ENCODE assay signal across 12 cellular contexts in genomic region chr6:152634773-152635172, GRCh38. TPM values are rescaled to one million over a fixed set of nuclear protein-coding genes. Genes with fewer than 3 reads are reported as not detected.
A peak's percentile ranks its signal among the peaks of the same experiment; 100 is the strongest.
DNase-seq lines count a peak whose midpoint lies in the region; ATAC-seq and TF ChIP-seq lines count a peak whose summit lies in the region.
"Had no signal": no experiment of that assay in that cellular context is flagged by ENCODE, and none has a peak within 500 bp of the region (broad histone marks: within the 10 kb centered on the region; RNA-seq: fewer than 3 reads in every experiment).

No MANE protein-coding gene starts in this region.

- H3K4me3 Mint-ChIP-seq in activated CD8-positive, alpha-beta T cell treated with anti-CD3 and anti-CD28 coated beads for 36 hours: no peak overlapping the region

- H3K27ac Mint-ChIP-seq in activated CD8-positive, alpha-beta T cell treated with anti-CD3 and anti-CD28 coated beads for 36 hours: no peak overlapping the region

- peaks cover 16% of the 10 kb centered on the region for H3K4me1 Mint-ChIP-seq in activated CD8-positive, alpha-beta T cell treated with anti-CD3 and anti-CD28 coated beads for 36 hours (ENCODE audit: low read depth)

- DNase-seq in AG10803 (ENCODE audit: low read depth) (peak; percentile 1), SKM-1 treated with dmso at 0.1 percent for 144 hours (lab: John Stamatoyannopoulos, UW; ENCODE audit: unreplicated experiment) (no peak)
- peak; percentile 36 for DNase-seq in activated CD8-positive, alpha-beta T cell treated with anti-CD3 and anti-CD28 coated beads for 36 hours
- DNase-seq in stimulated activated naive CD4-positive, alpha-beta T cell treated with Interleukin-2 at 50 U/mL for 16 hours (lab: John Stamatoyannopoulos, UW): no peak
- DNase-seq in stimulated activated CD4-positive, alpha-beta T cell treated with anti-CD3 and anti-CD28 coated beads, Interleukin-1b, Interleukin-23, amount 100 ng/mL, for 48 hours: no peak
- DNase-seq: amygdala, MG63, pancreas had no signal

- no peak for TF ChIP-seq CTCF in AG10803 (conservative IDR thresholded peaks at IDR 0.05; ENCODE audit: low read length)
- TF ChIP-seq CTCF in activated CD8-positive, alpha-beta T cell treated with anti-CD3 and anti-CD28 coated beads for 36 hours (IDR thresholded peaks at IDR 0.05): no peak

- peaks cover 39% of the 10 kb centered on the region for H3K27me3 Mint-ChIP-seq in activated CD8-positive, alpha-beta T cell treated with anti-CD3 and anti-CD28 coated beads for 36 hours

- CTCF ChIA-PET in activated CD8-positive, alpha-beta T cell treated with anti-CD3 and anti-CD28 coated beads for 36 hours (lab: Charles Lee): no interaction called here

- no peaks in the 10 kb centered on the region for H3K9me3 Mint-ChIP-seq in activated CD8-positive, alpha-beta T cell treated with anti-CD3 and anti-CD28 coated beads for 36 hours

- intact Hi-C loops in activated CD8-positive, alpha-beta T cell treated with anti-CD3 and anti-CD28 coated beads for 36 hours (cut with micrococcal nuclease): no loop called here

- H3K36me3 Mint-ChIP-seq in activated CD8-positive, alpha-beta T cell treated with anti-CD3 and anti-CD28 coated beads for 36 hours (ENCODE audit: low read depth): no peaks in the 10 kb centered on the region

- peak; percentile 61 for ATAC-seq in GM18907 (IDR thresholded peaks at IDR 0.05; ENCODE audit: unreplicated experiment)
- ATAC-seq in HG02973 (IDR thresholded peaks at IDR 0.05; ENCODE audit: unreplicated experiment): peak; percentile 64
- peak; percentile 79 for ATAC-seq in activated CD8-positive, alpha-beta T cell treated with anti-CD3 and anti-CD28 coated beads for 36 hours
- ATAC-seq in HG02678 (IDR thresholded peaks at IDR 0.05; ENCODE audit: unreplicated experiment): no peak
- ATAC-seq: pancreas had no signal

- POLR2A ChIA-PET in activated CD8-positive, alpha-beta T cell treated with anti-CD3 and anti-CD28 coated beads for 36 hours (lab: Charles Lee): interaction anchor here (0.7 kb wide), 1 partner anchor 79 kb away, joined by 3 read pairs; no protein-coding TSS in a partner anchor

- no peak overlapping the region for H3K4me3 ChIP-seq in AG10803 (ENCODE audit: low read length)
- H3K4me3 ChIP-seq: BLaER1 treated with 17β-estradiol and CSF1 and Interleukin-3, amounts not matched to agents 10 nM and 100 nM; MG63; pancreas had no signal

RNA-seq across cellular contexts. Expression of gene SYNE1, which starts 2.4 kb away (rescaled TPM):
- 10 to 100 TPM; 29.5 to 35.1 TPM for total RNA-seq in activated CD8-positive, alpha-beta T cell treated with anti-CD3 and anti-CD28 coated beads for 36 hours

Comparison
In these comparisons a context has a peak if more than half of its experiments do, and no peak if none do; other contexts are left out.
1. DNase-seq: peak in AG10803 (single experiment) and activated CD8-positive, alpha-beta T cell treated with anti-CD3 and anti-CD28 coated beads for 36 hours (single experiment); none in stimulated activated naive CD4-positive, alpha-beta T cell treated with Interleukin-2 at 50 U/mL for 16 hours (single experiment), stimulated activated CD4-positive, alpha-beta T cell treated with anti-CD3 and anti-CD28 coated beads, Interleukin-1b, Interleukin-23, amount 100 ng/mL, for 48 hours (single experiment) and SKM-1 treated with dmso at 0.1 percent for 144 hours (single experiment).